Comparison of ENCODE assay signal across 13 cellular contexts in genomic region chr14:31441273-31442110, GRCh38. TPM values are rescaled to one million over a fixed set of nuclear protein-coding genes. Genes with fewer than 3 reads are reported as not detected.
A peak's percentile ranks its signal among the peaks of the same experiment; 100 is the strongest.
DNase-seq lines count a peak whose midpoint lies in the region; ATAC-seq and TF ChIP-seq lines count a peak whose summit lies in the region.
"Had no signal": no experiment of that assay in that cellular context is flagged by ENCODE, and none has a peak within 500 bp of the region (broad histone marks: within the 10 kb centered on the region; RNA-seq: fewer than 3 reads in every experiment).

No MANE protein-coding gene starts in this region.

- H3K27ac ChIP-seq in heart left ventricle (peak overlapping the region in 10 of 12 donors; percentile 8 to 55 (median 34)), stomach (peak overlapping the region in 3 of 5 donors; percentile 1 to 56 (median 41))
- H3K27ac ChIP-seq: SJCRH30 had no signal

- H3K9me3 ChIP-seq in heart left ventricle = no peaks in the 10 kb centered on the region
- no peaks in the 10 kb centered on the region for H3K9me3 ChIP-seq in stomach
- H3K9me3 ChIP-seq: SJCRH30 had no signal

- no peak for TF ChIP-seq POLR2A in heart left ventricle (IDR thresholded peaks at IDR 0.05)
- TF ChIP-seq POLR2A in stomach (IDR thresholded peaks at IDR 0.05) = no peak

- no peak for TF ChIP-seq CTCF in heart left ventricle (IDR thresholded peaks at IDR 0.05)
- TF ChIP-seq CTCF in stomach (IDR thresholded peaks at IDR 0.05) = no peak

- ATAC-seq in heart left ventricle = peak in 3 of 4 donors; percentile 48 to 81 (median 60)

- peaks cover 0 to 20% (median 5%) of the 10 kb centered on the region in 9 donors for H3K36me3 ChIP-seq in heart left ventricle
- H3K36me3 ChIP-seq in stomach = peaks cover 0 to 2% (median 0%) of the 10 kb centered on the region in 4 donors
- H3K36me3 ChIP-seq: SJCRH30 had no signal

- no peak for TF ChIP-seq EP300 in stomach (IDR thresholded peaks at IDR 0.05)

- H3K4me3 ChIP-seq in heart left ventricle (no peak overlapping the region), stomach (no peak overlapping the region)
- H3K4me3 ChIP-seq: SJCRH30 had no signal

- H3K27me3 ChIP-seq in heart left ventricle (no peaks in the 10 kb centered on the region), stomach (no peaks in the 10 kb centered on the region)
- H3K27me3 ChIP-seq: SJCRH30 had no signal

- peaks cover 0 to 14% (median 3%) of the 10 kb centered on the region in 12 donors for H3K4me1 ChIP-seq in heart left ventricle
- H3K4me1 ChIP-seq in stomach = peaks cover 0 to 17% (median 10%) of the 10 kb centered on the region in 4 donors
- H3K4me1 ChIP-seq: SJCRH30 had no signal

- intact Hi-C loops in heart left ventricle (cut with DNase I) = no loop called here
- intact Hi-C loops in stomach (cut with DNase I; ENCODE audit: low total_unique reads) = no loop called here

- peak; percentile 58 for DNase-seq in GM04503 (ENCODE audit: low read depth)
- peak; percentile 81 for DNase-seq in amniotic epithelial cell (ENCODE audit: low read depth)
- no peak for DNase-seq in heart left ventricle
- DNase-seq in stomach = no peak
- DNase-seq in DMS79 (lab: John Stamatoyannopoulos, UW) = no peak
- DNase-seq in HPDE6-E6E7 (ENCODE audit: extremely low spot score) = no peak
- DNase-seq in kidney tubule cell (ENCODE audit: low spot score) = no peak
- no peak for DNase-seq in NCI-H1930 (lab: John Stamatoyannopoulos, UW)
- DNase-seq: activated CD4-positive, alpha-beta T cell treated with anti-CD3 and anti-CD28 coated beads for 48 hours; activated naive CD4-positive, alpha-beta T cell treated with Interleukin-2 at 50 U/mL for 16 hours; Karpas-422; SJCRH30 had no signal

- WGBS in heart left ventricle, 4 donors = 69 to 89% (median 86%) methylated on average over 7 of the region's 7 CpGs
- WGBS in stomach, 5 donors = 38 to 62% (median 45%) methylated on average over 6 to 7 of the region's 7 CpGs

RNA-seq across cellular contexts. Expression of gene DTD2, which starts 15.8 kb away (rescaled TPM):
- total RNA-seq in heart left ventricle = 10 to 100 TPM in 2 of 9 donors, 1 to 10 TPM in 7; 5.4 to 12.2 (median 8.2) TPM
- 1 to 10 TPM; 4.0 to 9.7 TPM for polyA plus RNA-seq in heart left ventricle
- total RNA-seq in stomach = 10 to 100 TPM in 3 of 5 donors, 1 to 10 TPM in 2; 2.9 to 32.1 (median 19.4) TPM
- 10 to 100 TPM in 1 of 3 donors, 1 to 10 TPM in 2; 8.4 to 14.1 (median 9.0) TPM for polyA plus RNA-seq in stomach

RNA-seq across cellular contexts. Expression of gene HEATR5A, which starts 21.1 kb away (rescaled TPM):
- total RNA-seq in heart left ventricle = 10 to 100 TPM; 24.9 to 57.6 (median 45.5) TPM
- polyA plus RNA-seq in heart left ventricle = 10 to 100 TPM; 22.4 to 42.3 TPM
- 10 to 100 TPM; 10.1 to 92.8 (median 37.3) TPM for total RNA-seq in stomach
- polyA plus RNA-seq in stomach = 10 to 100 TPM in 1 of 3 donors, 1 to 10 TPM in 2; 3.6 to 12.1 (median 4.1) TPM

RNA-seq across cellular contexts. Expression of gene GPR33, which starts 46.3 kb away (rescaled TPM):
- total RNA-seq in heart left ventricle = not detected
- polyA plus RNA-seq in heart left ventricle = not detected
- not detected for total RNA-seq in stomach
- not detected for polyA plus RNA-seq in stomach
- total RNA-seq: posterior vena cava, SJCRH30 had no signal

Comparison
In these comparisons a context has a peak if more than half of its experiments do, and no peak if none do; other contexts are left out.
1. DNase-seq: peak in GM04503 (single experiment) and amniotic epithelial cell (single experiment); none in heart left ventricle (0 of 5), stomach (single experiment), DMS79 (single experiment), HPDE6-E6E7 (single experiment), kidney tubule cell (single experiment) and NCI-H1930 (0 of 2).